Comparison of ENCODE assay signal across 11 cellular contexts in genomic region chr1:181092883-181093282, GRCh38. TPM values are rescaled to one million over a fixed set of nuclear protein-coding genes. Genes with fewer than 3 reads are reported as not detected.
DNase-seq lines count a peak whose midpoint lies in the region; ATAC-seq lines count a peak whose summit lies in the region.
"Had no signal": no experiment of that assay in that cellular context is flagged by ENCODE, and none has a peak within 500 bp of the region (broad histone marks: within the 10 kb centered on the region; RNA-seq: fewer than 3 reads in every experiment).

No MANE protein-coding gene starts in this region.

- intact Hi-C loops in activated naive CD4-positive, alpha-beta T cell treated with anti-CD3 and anti-CD28 coated beads for 36 hours (cut with micrococcal nuclease): loop anchor here (10.0 kb wide), 1 partner anchor 1208 kb away; the partner anchor contains the start of gene TOR1AIP1
- intact Hi-C loops in activated T-helper 1 cell treated with anti-CD3 and anti-CD28 coated beads, Interleukin-12 subunit alpha, Interleukin-12 subunit beta, Interleukin-2, Interleukin-4 antibody, amounts not matched to agents 30 ng/mL and 10 ng/mL and 1 ng/mL, durations not matched to agents 14 hours and 24 hours and 36 hours (cut with micrococcal nuclease): loop anchor here (5.0 to 10.0 kb wide), 3 partner anchors 302 to 1522 kb away; partner anchors contain the start of gene ACBD6

- peak overlapping the region; percentile 59 for H3K27ac Mint-ChIP-seq in activated naive CD4-positive, alpha-beta T cell treated with anti-CD3 and anti-CD28 coated beads, Interleukin-2, amount 50 U/mL, for 24 hours
- H3K27ac Mint-ChIP-seq in activated naive CD4-positive, alpha-beta T cell treated with anti-CD3 and anti-CD28 coated beads for 36 hours: no peak overlapping the region
- H3K27ac Mint-ChIP-seq in activated T-helper 1 cell treated with anti-CD3 and anti-CD28 coated beads, Interleukin-12 subunit alpha, Interleukin-12 subunit beta, Interleukin-2, Interleukin-4 antibody, amounts not matched to agents 30 ng/mL and 10 ng/mL and 1 ng/mL, durations not matched to agents 14 hours and 24 hours and 36 hours: no peak overlapping the region
- peak overlapping the region; percentile 30 for H3K27ac Mint-ChIP-seq in stimulated activated memory B cell treated with anti-CD40 and anti-IgM and Interleukin-4, amounts not matched to agents 10 μg/mL and 1 μg/mL and 100 μg/mL, for 72 hours
- H3K27ac Mint-ChIP-seq: GM23338 had no signal

- CTCF ChIA-PET in activated naive CD4-positive, alpha-beta T cell treated with anti-CD3 and anti-CD28 coated beads for 36 hours (lab: Charles Lee): interaction anchor here (1.1 to 5.1 kb wide), 3 partner anchors 11 to 49 kb away, joined by 3 to 66 read pairs (median 8); no protein-coding TSS in a partner anchor

- no peaks in the 10 kb centered on the region for H3K27me3 Mint-ChIP-seq in activated naive CD4-positive, alpha-beta T cell treated with anti-CD3 and anti-CD28 coated beads, Interleukin-2, amount 50 U/mL, for 24 hours
- H3K27me3 Mint-ChIP-seq in activated naive CD4-positive, alpha-beta T cell treated with anti-CD3 and anti-CD28 coated beads for 36 hours (ENCODE audit: low read depth): no peaks in the 10 kb centered on the region
- peaks cover 1% of the 10 kb centered on the region for H3K27me3 Mint-ChIP-seq in activated T-helper 1 cell treated with anti-CD3 and anti-CD28 coated beads, Interleukin-12 subunit alpha, Interleukin-12 subunit beta, Interleukin-2, Interleukin-4 antibody, amounts not matched to agents 30 ng/mL and 10 ng/mL and 1 ng/mL, durations not matched to agents 14 hours and 24 hours and 36 hours (ENCODE audit: insufficient read depth)
- no peaks in the 10 kb centered on the region for H3K27me3 Mint-ChIP-seq in stimulated activated memory B cell treated with anti-CD40 and anti-IgM and Interleukin-4, amounts not matched to agents 10 μg/mL and 1 μg/mL and 100 μg/mL, for 72 hours

- H3K9me3 Mint-ChIP-seq in activated naive CD4-positive, alpha-beta T cell treated with anti-CD3 and anti-CD28 coated beads, Interleukin-2, amount 50 U/mL, for 24 hours: no peaks in the 10 kb centered on the region
- no peaks in the 10 kb centered on the region for H3K9me3 Mint-ChIP-seq in activated naive CD4-positive, alpha-beta T cell treated with anti-CD3 and anti-CD28 coated beads for 36 hours
- no peaks in the 10 kb centered on the region for H3K9me3 Mint-ChIP-seq in activated T-helper 1 cell treated with anti-CD3 and anti-CD28 coated beads, Interleukin-12 subunit alpha, Interleukin-12 subunit beta, Interleukin-2, Interleukin-4 antibody, amounts not matched to agents 30 ng/mL and 10 ng/mL and 1 ng/mL, durations not matched to agents 14 hours and 24 hours and 36 hours
- H3K9me3 Mint-ChIP-seq in stimulated activated memory B cell treated with anti-CD40 and anti-IgM and Interleukin-4, amounts not matched to agents 10 μg/mL and 1 μg/mL and 100 μg/mL, for 72 hours: no peaks in the 10 kb centered on the region
- H3K9me3 Mint-ChIP-seq: GM23338 had no signal

- peaks cover 27% of the 10 kb centered on the region for H3K36me3 Mint-ChIP-seq in activated naive CD4-positive, alpha-beta T cell treated with anti-CD3 and anti-CD28 coated beads, Interleukin-2, amount 50 U/mL, for 24 hours
- peaks cover 55% of the 10 kb centered on the region for H3K36me3 Mint-ChIP-seq in activated naive CD4-positive, alpha-beta T cell treated with anti-CD3 and anti-CD28 coated beads for 36 hours (ENCODE audit: low read depth)
- H3K36me3 Mint-ChIP-seq in activated T-helper 1 cell treated with anti-CD3 and anti-CD28 coated beads, Interleukin-12 subunit alpha, Interleukin-12 subunit beta, Interleukin-2, Interleukin-4 antibody, amounts not matched to agents 30 ng/mL and 10 ng/mL and 1 ng/mL, durations not matched to agents 14 hours and 24 hours and 36 hours (ENCODE audit: low read depth): peaks cover 57% of the 10 kb centered on the region
- peaks cover 80% of the 10 kb centered on the region for H3K36me3 Mint-ChIP-seq in stimulated activated memory B cell treated with anti-CD40 and anti-IgM and Interleukin-4, amounts not matched to agents 10 μg/mL and 1 μg/mL and 100 μg/mL, for 72 hours

- H3K4me1 Mint-ChIP-seq in activated naive CD4-positive, alpha-beta T cell treated with anti-CD3 and anti-CD28 coated beads, Interleukin-2, amount 50 U/mL, for 24 hours: peaks cover 46% of the 10 kb centered on the region
- H3K4me1 Mint-ChIP-seq in activated naive CD4-positive, alpha-beta T cell treated with anti-CD3 and anti-CD28 coated beads for 36 hours (ENCODE audit: low read depth): peaks cover 53% of the 10 kb centered on the region
- peaks cover 68% of the 10 kb centered on the region for H3K4me1 Mint-ChIP-seq in activated T-helper 1 cell treated with anti-CD3 and anti-CD28 coated beads, Interleukin-12 subunit alpha, Interleukin-12 subunit beta, Interleukin-2, Interleukin-4 antibody, amounts not matched to agents 30 ng/mL and 10 ng/mL and 1 ng/mL, durations not matched to agents 14 hours and 24 hours and 36 hours (ENCODE audit: low read depth)
- H3K4me1 Mint-ChIP-seq in stimulated activated memory B cell treated with anti-CD40 and anti-IgM and Interleukin-4, amounts not matched to agents 10 μg/mL and 1 μg/mL and 100 μg/mL, for 72 hours: peaks cover 71% of the 10 kb centered on the region

- DNase-seq in activated naive CD4-positive, alpha-beta T cell treated with anti-CD3 and anti-CD28 coated beads for 36 hours: no peak
- DNase-seq in activated T-helper 1 cell treated with anti-CD3 and anti-CD28 coated beads, Interleukin-12 subunit alpha, Interleukin-12 subunit beta, Interleukin-2, Interleukin-4 antibody, amounts not matched to agents 30 ng/mL and 10 ng/mL and 1 ng/mL, durations not matched to agents 14 hours and 24 hours and 36 hours (ENCODE audit: low spot score): no peak
- DNase-seq in left lobe of liver (ENCODE audit: low spot score) (no peak), NCI-H510A (lab: John Stamatoyannopoulos, UW) (no peak), DMS 273 treated with DMSO at 0.1 percent for 48 hours (lab: John Stamatoyannopoulos, UW) (no peak), HPDE6-E6E7 (ENCODE audit: extremely low spot score) (no peak)
- DNase-seq: NCI-H2081, WERI-Rb-1 had no signal

- peak; percentile 15 for ATAC-seq in left lobe of liver
- no peak for ATAC-seq in stimulated activated memory B cell treated with anti-CD40 and anti-IgM and Interleukin-4, amounts not matched to agents 10 μg/mL and 1 μg/mL and 100 μg/mL, for 72 hours
- ATAC-seq: GM23338 had no signal

- peak overlapping the region; percentile 80 for H3K4me3 Mint-ChIP-seq in activated naive CD4-positive, alpha-beta T cell treated with anti-CD3 and anti-CD28 coated beads, Interleukin-2, amount 50 U/mL, for 24 hours
- no peak overlapping the region for H3K4me3 Mint-ChIP-seq in activated naive CD4-positive, alpha-beta T cell treated with anti-CD3 and anti-CD28 coated beads for 36 hours
- H3K4me3 Mint-ChIP-seq in activated T-helper 1 cell treated with anti-CD3 and anti-CD28 coated beads, Interleukin-12 subunit alpha, Interleukin-12 subunit beta, Interleukin-2, Interleukin-4 antibody, amounts not matched to agents 30 ng/mL and 10 ng/mL and 1 ng/mL, durations not matched to agents 14 hours and 24 hours and 36 hours: peak overlapping the region; percentile 77
- peak overlapping the region; percentile 74 for H3K4me3 Mint-ChIP-seq in stimulated activated memory B cell treated with anti-CD40 and anti-IgM and Interleukin-4, amounts not matched to agents 10 μg/mL and 1 μg/mL and 100 μg/mL, for 72 hours

RNA-seq across cellular contexts. Expression of gene IER5, which starts 4.4 kb away (rescaled TPM):
- 10 to 100 TPM; 33.5 to 34.4 TPM for total RNA-seq in activated naive CD4-positive, alpha-beta T cell treated with anti-CD3 and anti-CD28 coated beads for 36 hours
- total RNA-seq in activated T-helper 1 cell treated with anti-CD3 and anti-CD28 coated beads, Interleukin-12 subunit alpha, Interleukin-12 subunit beta, Interleukin-2, Interleukin-4 antibody, amounts not matched to agents 30 ng/mL and 10 ng/mL and 1 ng/mL, durations not matched to agents 14 hours and 24 hours and 36 hours: 59.4 and 61.5 TPM in 2 replicates
- total RNA-seq in left lobe of liver: 3.0 TPM

RNA-seq across cellular contexts. Expression of gene MR1, which starts 59.1 kb away (rescaled TPM):
- 10 to 100 TPM; 22.5 to 25.0 TPM for total RNA-seq in activated naive CD4-positive, alpha-beta T cell treated with anti-CD3 and anti-CD28 coated beads for 36 hours
- total RNA-seq in activated T-helper 1 cell treated with anti-CD3 and anti-CD28 coated beads, Interleukin-12 subunit alpha, Interleukin-12 subunit beta, Interleukin-2, Interleukin-4 antibody, amounts not matched to agents 30 ng/mL and 10 ng/mL and 1 ng/mL, durations not matched to agents 14 hours and 24 hours and 36 hours: 16.6 and 17.6 TPM in 2 replicates
- total RNA-seq in left lobe of liver: 6.7 TPM
- total RNA-seq: GM23338 had no signal

Comparison
In these comparisons a context has a peak if more than half of its experiments do, and no peak if none do; other contexts are left out.
1. H3K27ac Mint-ChIP-seq: peak in activated naive CD4-positive, alpha-beta T cell treated with anti-CD3 and anti-CD28 coated beads, Interleukin-2, amount 50 U/mL, for 24 hours (single experiment) and stimulated activated memory B cell treated with anti-CD40 and anti-IgM and Interleukin-4, amounts not matched to agents 10 μg/mL and 1 μg/mL and 100 μg/mL, for 72 hours (single experiment); none in activated naive CD4-positive, alpha-beta T cell treated with anti-CD3 and anti-CD28 coated beads for 36 hours (single experiment) and activated T-helper 1 cell treated with anti-CD3 and anti-CD28 coated beads, Interleukin-12 subunit alpha, Interleukin-12 subunit beta, Interleukin-2, Interleukin-4 antibody, amounts not matched to agents 30 ng/mL and 10 ng/mL and 1 ng/mL, durations not matched to agents 14 hours and 24 hours and 36 hours (single experiment).